In genomic region chr5:158234323-158235158, GRCh38 we compare ENCODE assay signal across 15 cellular contexts.
DNase-seq lines count a peak whose midpoint lies in the region; ATAC-seq and TF ChIP-seq lines count a peak whose summit lies in the region.
"Had no signal": no experiment of that assay in that cellular context is flagged by ENCODE, and none has a peak within 500 bp of the region (broad histone marks: within the 10 kb centered on the region; RNA-seq: fewer than 3 reads in every experiment).

No MANE protein-coding gene starts in this region.

- in situ Hi-C loops in ACHN (cut with HindIII; ENCODE audit: low pct_ligation_motif_present, low pct_unique_long_range_greater_than_20kb, low sequenced_read_pairs): no loop called here

- no peak for TF ChIP-seq POLR2A in esophagus squamous epithelium (IDR thresholded peaks at IDR 0.05)

- WGBS in esophagus squamous epithelium, 2 donors: 56 to 65% methylated on average over 10 to 11 of the region's 11 CpGs

- POLR2A ChIA-PET in GM10248 (lab: Yijun Ruan, JAX): no interaction called here

- H3K4me3 ChIP-seq in adipocyte (ENCODE audit: low read length) (no peak overlapping the region), neutrophil (ENCODE audit: low read depth in 1 of 2, low read length in 1 of 2) (no peak overlapping the region), esophagus squamous epithelium (no peak overlapping the region)
- H3K4me3 ChIP-seq: thyroid gland had no signal

- H3K4me1 ChIP-seq in adipocyte (ENCODE audit: control insufficient read depth, insufficient read depth, low read length): peaks cover 11% of the 10 kb centered on the region
- peaks cover 18 to 21% of the 10 kb centered on the region in 2 experiments for H3K4me1 ChIP-seq in neutrophil (ENCODE audit: control insufficient read depth in 1 of 2, insufficient read depth in 1 of 2, low read depth in 1 of 2, low read length in 1 of 2)
- H3K4me1 ChIP-seq in esophagus squamous epithelium: no peaks in the 10 kb centered on the region
- H3K4me1 ChIP-seq: parathyroid adenoma, thyroid gland had no signal

- TF ChIP-seq CTCF in neutrophil (IDR thresholded peaks at IDR 0.05) (no peak), esophagus squamous epithelium (IDR thresholded peaks at IDR 0.05) (no peak), GM10248 (IDR thresholded peaks at IDR 0.05; ENCODE audit: control extremely low read depth, extremely low read depth, low read depth, missing control alignments) (no peak)

- H3K27me3 ChIP-seq in adipocyte (replicated peaks; ENCODE audit: control insufficient read depth, insufficient read depth, low read length): no peaks in the 10 kb centered on the region
- H3K27me3 ChIP-seq in neutrophil: no peaks in the 10 kb centered on the region
- no peaks in the 10 kb centered on the region for H3K27me3 ChIP-seq in esophagus squamous epithelium
- H3K27me3 ChIP-seq: thyroid gland had no signal

- DNase-seq in EL: peak; percentile 11
- DNase-seq in NCI-H1436 (lab: John Stamatoyannopoulos, UW): peak; percentile 19
- peak; percentile 15 for DNase-seq in adipocyte (ENCODE audit: low read depth)
- no peak for DNase-seq in ACHN
- no peak for DNase-seq in esophagus squamous epithelium (lab: John Stamatoyannopoulos, UW)
- no peak for DNase-seq in GM10248 (ENCODE audit: extremely low spot score)
- DNase-seq: amygdala, kidney, NCI-H510A treated with DMSO at 0.1 percent for 48 hours, T-helper 17 cell, thyroid gland had no signal

- ATAC-seq in GM21526 (IDR thresholded peaks at IDR 0.05; ENCODE audit: low FRiP score, unreplicated experiment): no peak
- ATAC-seq: HepG2, T-helper 17 cell had no signal

- H3K27ac ChIP-seq in neutrophil (peak overlapping the region; percentile 70), esophagus squamous epithelium (no peak overlapping the region)
- H3K27ac ChIP-seq: parathyroid adenoma, thyroid gland had no signal

- H3K9me3 ChIP-seq in adipocyte (ENCODE audit: control insufficient read depth, low read length) (no peaks in the 10 kb centered on the region), neutrophil (no peaks in the 10 kb centered on the region), esophagus squamous epithelium (no peaks in the 10 kb centered on the region)
- H3K9me3 ChIP-seq: thyroid gland had no signal

- no peak overlapping the region for H3K9ac ChIP-seq in adipocyte (ENCODE audit: low read length)
- H3K9ac ChIP-seq: parathyroid adenoma had no signal

- intact Hi-C loops in esophagus squamous epithelium (cut with DNase I): no loop called here

- CTCF ChIA-PET in GM10248 (lab: Yijun Ruan, JAX): no interaction called here

- H3K36me3 ChIP-seq in adipocyte (ENCODE audit: control insufficient read depth, insufficient read depth, low read length, severe bottlenecking) (no peaks in the 10 kb centered on the region), neutrophil (no peaks in the 10 kb centered on the region), esophagus squamous epithelium (no peaks in the 10 kb centered on the region)
- H3K36me3 ChIP-seq: thyroid gland had no signal

Comparison
In these comparisons a context has a peak if more than half of its experiments do, and no peak if none do; other contexts are left out.
1. DNase-seq: peak in EL (single experiment), NCI-H1436 (single experiment) and adipocyte (single experiment); none in ACHN (single experiment), esophagus squamous epithelium (single experiment) and GM10248 (single experiment).